ENCODE assay signal across 8 cellular contexts in genomic region chr12:7995266-7995963, GRCh38. TPM values are rescaled to one million over a fixed set of nuclear protein-coding genes. Genes with fewer than 3 reads are reported as not detected.
DNase-seq lines count a peak whose midpoint lies in the region; ATAC-seq and TF ChIP-seq lines count a peak whose summit lies in the region.

No MANE protein-coding gene starts in this region.

- TF ChIP-seq CTCF in GM06990 (IDR thresholded peaks at IDR 0.05; ENCODE audit: insufficient read depth, low read length, poor library complexity, severe bottlenecking) (peak; percentile 68), glutamatergic neuron (IDR thresholded peaks at IDR 0.05; ENCODE audit: partially characterized antibody, unreplicated experiment) (peak; percentile 87), upper lobe of right lung (IDR thresholded peaks at IDR 0.05) (peak; percentile 89)

- H3K36me3 ChIP-seq in GM06990 (ENCODE audit: control insufficient read depth, insufficient read depth, low read length) (no peaks in the 10 kb centered on the region), SJCRH30 (no peaks in the 10 kb centered on the region), upper lobe of right lung (no peaks in the 10 kb centered on the region)

- no peaks in the 10 kb centered on the region for H3K4me1 ChIP-seq in SJCRH30
- H3K4me1 ChIP-seq in upper lobe of right lung = peaks cover 3% of the 10 kb centered on the region

- H3K27ac ChIP-seq in SJCRH30 = no peak overlapping the region
- H3K27ac ChIP-seq in upper lobe of right lung = no peak overlapping the region

- H3K4me3 Mint-ChIP-seq in glutamatergic neuron (ENCODE audit: unreplicated experiment) = no peak overlapping the region

- no peak overlapping the region for H3K27ac Mint-ChIP-seq in glutamatergic neuron (ENCODE audit: unreplicated experiment)

- intact Hi-C loops in posterior vena cava (cut with DNase I) (no loop called here), upper lobe of right lung (cut with DNase I) (loop anchor here (5.0 to 10.0 kb wide), 2 partner anchors 61 to 133 kb away; partner anchors contain the start of gene SLC2A3)

- H3K36me3 Mint-ChIP-seq in glutamatergic neuron (ENCODE audit: unreplicated experiment) = peaks cover 13% of the 10 kb centered on the region

- peak; percentile 98 for ATAC-seq in upper lobe of right lung

- no peaks in the 10 kb centered on the region for H3K27me3 Mint-ChIP-seq in glutamatergic neuron (ENCODE audit: unreplicated experiment)

- H3K4me1 Mint-ChIP-seq in glutamatergic neuron (ENCODE audit: low read depth, unreplicated experiment) = no peaks in the 10 kb centered on the region

- H3K27me3 ChIP-seq in GM06990 (replicated peaks; ENCODE audit: control insufficient read depth, insufficient read depth, low read length) = no peaks in the 10 kb centered on the region
- H3K27me3 ChIP-seq in SJCRH30 = no peaks in the 10 kb centered on the region
- H3K27me3 ChIP-seq in upper lobe of right lung = no peaks in the 10 kb centered on the region

- H3K9me3 ChIP-seq in SJCRH30 (replicated peaks) = no peaks in the 10 kb centered on the region
- peaks cover 5% of the 10 kb centered on the region for H3K9me3 ChIP-seq in upper lobe of right lung

- no peak overlapping the region for H3K4me3 ChIP-seq in GM06990 (replicated peaks; ENCODE audit: low read depth, low read length)
- H3K4me3 ChIP-seq in SJCRH30 = no peak overlapping the region
- no peak overlapping the region for H3K4me3 ChIP-seq in upper lobe of right lung

- DNase-seq in GM06990 (ENCODE audit: extremely low read depth, insufficient read length) = peak; percentile 26
- peak; percentile 90 for DNase-seq in HCEC 1CT
- DNase-seq in LoVo (ENCODE audit: low spot score) = peak; percentile 69
- peak; percentile 53 to 65 for DNase-seq in SJCRH30
- peak; percentile 42 to 63 (median 46) for DNase-seq in activated naive CD4-positive, alpha-beta T cell (lab: John Stamatoyannopoulos, UW)
- peak; percentile 69 for DNase-seq in glutamatergic neuron
- peak; percentile 95 for DNase-seq in posterior vena cava (ENCODE audit: low spot score)
- DNase-seq in upper lobe of right lung = peak; percentile 88

- H3K9me3 Mint-ChIP-seq in glutamatergic neuron (ENCODE audit: unreplicated experiment) = peaks cover 10% of the 10 kb centered on the region

RNA-seq across cellular contexts. Expression of gene FOXJ2, which starts 37.1 kb away (rescaled TPM):
- total RNA-seq in SJCRH30 (2014; rRNA removed; shearing (Covaris generic)) = 8.0 and 8.3 TPM in 2 replicates
- 8.3 TPM for total RNA-seq in glutamatergic neuron (ENCODE audit: unreplicated experiment)
- 10 to 100 TPM; 20.4 to 23.8 TPM for total RNA-seq in posterior vena cava
- total RNA-seq in upper lobe of right lung = 20.3 TPM

RNA-seq across cellular contexts. Expression of gene SLC2A3, which starts 59.4 kb away (rescaled TPM):
- 1.9 and 2.6 TPM in 2 replicates for total RNA-seq in SJCRH30 (2014; rRNA removed; shearing (Covaris generic))
- total RNA-seq in glutamatergic neuron (ENCODE audit: unreplicated experiment) = 291 TPM
- 100 to 1,000 TPM in 1 of 2 donors, 10 to 100 TPM in 1; 74.3 to 103 TPM for total RNA-seq in posterior vena cava
- 153 TPM for total RNA-seq in upper lobe of right lung

Comparison
In these comparisons a context has a peak if more than half of its experiments do, and no peak if none do; other contexts are left out.
1. DNase-seq: peak in every context shown above with its lines; median percentile 95 in posterior vena cava; 90 in HCEC 1CT; 88 in upper lobe of right lung; 69 in LoVo; 69 in glutamatergic neuron; 59 in SJCRH30; 46 in activated naive CD4-positive, alpha-beta T cell; 26 in GM06990.
2. RNA of gene SLC2A3, which starts 59.4 kb away (total RNA-seq): 291 TPM in glutamatergic neuron (single experiment), 153 TPM in upper lobe of right lung (single experiment) and 74.3 to 103 TPM in posterior vena cava; 1.9 to 2.6 TPM in SJCRH30; every median in the first group is over 10 times any median in the second.
3. Peak in every context shown above with its lines, with median percentiles within 50 percentile points of each other: CTCF ChIP-seq.